Comparison of ENCODE assay signal across 1 cellular context in genomic region chr5:94111209-94112004, GRCh38.
TF ChIP-seq lines count a peak whose summit lies in the region.

No MANE protein-coding gene starts in this region.

TF ChIP-seq in K562, 482 proteins besides CTCF, POLR2A, EP300 and RAD21 (continued from another document and continues in another):
- TF ChIP-seq ZNF445 (CRISPR knock-in tag; IDR thresholded peaks at IDR 0.05; ENCODE audit: low read depth) (peak; percentile 27; the same call in 1 of the 2 replicates), NFIX (CRISPR knock-in tag; IDR thresholded peaks at IDR 0.05; ENCODE audit: low read depth) (no peak), KLF1 (tag; IDR thresholded peaks at IDR 0.05) (no peak; the same call in 1 of the 2 replicates), ZBTB5 (IDR thresholded peaks at IDR 0.05) (no peak), CEBPZ (IDR thresholded peaks at IDR 0.05; ENCODE audit: borderline replicate concordance, low read depth, low read length) (no peak), MAX (CRISPR knock-in tag; IDR thresholded peaks at IDR 0.05) (peak; percentile 77), E2F6 (IDR thresholded peaks at IDR 0.05; ENCODE audit: borderline replicate concordance in 1 of 2, extremely low read depth in 1 of 2, insufficient read depth in 1 of 2, insufficient read length in 1 of 2, low read depth in 1 of 2, low read length in 1 of 2, poor library complexity in 1 of 2, severe bottlenecking in 1 of 2) (peak; percentile 87 to 90), SNIP1 (IDR thresholded peaks at IDR 0.05; ENCODE audit: low read depth) (no peak), PHF20 (IDR thresholded peaks at IDR 0.05; ENCODE audit: partially characterized antibody) (peak; percentile 98), ATF4 (CRISPR knock-in tag; IDR thresholded peaks at IDR 0.05) (no peak), CTCFL (IDR thresholded peaks at IDR 0.05; ENCODE audit: borderline replicate concordance, insufficient read depth, low read depth, low read length, poor library complexity, severe bottlenecking) (no peak), BRD4 (IDR thresholded peaks at IDR 0.05) (peak; percentile 89; the same call in 1 of the 2 replicates), MITF (IDR thresholded peaks at IDR 0.05) (no peak), CHAMP1 (IDR thresholded peaks at IDR 0.05) (peak; percentile 61; the same call in 1 of the 2 replicates), TCFL5 (CRISPR knock-in tag; conservative IDR thresholded peaks at IDR 0.05) (no peak), ZNF3 (CRISPR knock-in tag; IDR thresholded peaks at IDR 0.05) (no peak), RUNX1 (IDR thresholded peaks at IDR 0.05; ENCODE audit: low read depth) (no peak), KLF10 (CRISPR knock-in tag; IDR thresholded peaks at IDR 0.05) (no peak), ZNF263 (CRISPR knock-in tag; IDR thresholded peaks at IDR 0.05; ENCODE audit: borderline replicate concordance) (peak; percentile 22; the same call in 1 of the 2 replicates), MXI1 (IDR thresholded peaks at IDR 0.05; ENCODE audit: low read depth, low read length) (peak; percentile 29; the same call in 1 of the 2 replicates), UBTF (IDR thresholded peaks at IDR 0.05; ENCODE audit: borderline replicate concordance in 1 of 2, low read depth in 2 of 2, low read length in 2 of 2) (0 out of 4 replicates have a peak, but pooled peaks of 1 of the 2 experiments have one; percentile 67), IRF9 (tag; IDR thresholded peaks at IDR 0.05) (no peak), MTA3 (IDR thresholded peaks at IDR 0.05; ENCODE audit: borderline replicate concordance) (0 out of 2 replicates have a peak, but pooled peaks have one; percentile 73), ZNF764 (CRISPR knock-in tag; IDR thresholded peaks at IDR 0.05; ENCODE audit: low read depth) (no peak), ZNF444 (CRISPR knock-in tag; IDR thresholded peaks at IDR 0.05) (no peak), SMARCB1 (IDR thresholded peaks at IDR 0.05; ENCODE audit: insufficient read length, low read depth) (no peak), YBX1 (IDR thresholded peaks at IDR 0.05) (no peak), FOXP4 (CRISPR knock-in tag; IDR thresholded peaks at IDR 0.05; ENCODE audit: borderline replicate concordance) (peak; percentile 74; the same call in 1 of the 2 replicates), STAT5B (CRISPR knock-in tag; IDR thresholded peaks at IDR 0.05) (no peak), PHF21A (IDR thresholded peaks at IDR 0.05; ENCODE audit: borderline replicate concordance, low read depth) (no peak), CBFB (CRISPR knock-in tag; IDR thresholded peaks at IDR 0.05) (no peak), MEF2A (IDR thresholded peaks at IDR 0.05; ENCODE audit: control insufficient read depth, low read depth, low read length) (no peak), XRCC4 (IDR thresholded peaks at IDR 0.05; ENCODE audit: extremely low read depth, insufficient read depth, insufficient read length) (no peak), THRA (IDR thresholded peaks at IDR 0.05) (no peak), HSF4 (CRISPR knock-in tag; IDR thresholded peaks at IDR 0.05; ENCODE audit: borderline replicate concordance) (no peak), FOS (IDR thresholded peaks at IDR 0.05; ENCODE audit: extremely low read depth, insufficient read length) (no peak)
